ENCODE assay signal across 13 cellular contexts in the genomic region with DNA sequence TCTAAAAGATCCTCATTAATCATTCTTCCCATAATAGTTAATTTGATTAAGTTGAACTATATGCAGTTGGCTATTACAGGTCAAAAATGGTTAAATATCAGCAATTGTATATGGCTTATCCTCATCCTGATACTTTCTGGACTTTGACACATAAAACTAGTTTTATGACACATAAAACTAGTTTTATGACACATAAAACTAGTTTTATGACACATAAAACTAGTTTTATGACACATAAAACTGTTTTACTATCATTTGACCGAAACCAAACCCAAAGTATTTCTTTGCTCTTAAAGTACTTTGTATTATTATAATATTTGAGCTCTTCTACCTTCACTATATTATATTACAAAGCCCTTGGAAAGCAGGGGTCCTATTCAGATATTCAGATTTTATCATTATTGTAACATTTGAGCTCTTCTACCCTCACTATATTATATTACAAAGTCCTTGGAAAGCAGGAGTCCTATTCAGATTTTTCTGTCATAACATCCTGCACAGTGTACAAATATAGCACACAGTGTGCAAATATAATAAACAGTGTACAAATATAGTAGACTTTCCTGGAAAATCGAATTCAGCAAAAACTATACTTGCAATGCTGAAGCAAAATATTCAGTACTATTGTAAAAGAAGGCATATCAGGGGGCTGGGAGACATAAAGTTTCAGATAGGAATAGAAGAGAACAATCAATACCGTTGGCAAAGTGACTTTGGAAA.
"Had no signal": no experiment of that assay in that cellular context is flagged by ENCODE, and none has a peak within 500 bp of the region (broad histone marks: within the 10 kb centered on the region; RNA-seq: fewer than 3 reads in every experiment).

No MANE protein-coding gene starts in this region.

- ATAC-seq: activated CD8-positive, alpha-beta T cell treated with anti-CD3 and anti-CD28 coated beads for 36 hours; body of pancreas; effector memory CD8-positive, alpha-beta T cell; right cardiac atrium; stimulated activated naive B cell treated with anti-CD40 and anti-IgM and Interleukin-4, amounts not matched to agents 10 μg/mL and 1 μg/mL and 100 μg/mL, for 72 hours had no signal

- DNase-seq: activated CD4-positive, alpha-beta T cell treated with anti-CD3 and anti-CD28 coated beads for 4 hours; activated CD8-positive, alpha-beta memory T cell treated with anti-CD3 and anti-CD28 coated beads, Interleukin-2, amount 50 U/mL, for 4 hours; activated CD8-positive, alpha-beta T cell treated with anti-CD3 and anti-CD28 coated beads for 36 hours; activated naive CD4-positive, alpha-beta T cell treated with anti-CD3 and anti-CD28 coated beads, Interleukin-2, amount 10 ng/mL, durations not matched to agents 7 days and 5 days; amniotic stem cell; body of pancreas; central memory CD4-positive, alpha-beta T cell; effector memory CD8-positive, alpha-beta T cell; kidney glomerular epithelial cell; posterior cingulate gyrus; right cardiac atrium; stimulated activated naive B cell treated with anti-CD40 and anti-IgM and Interleukin-4, amounts not matched to agents 10 μg/mL and 1 μg/mL and 100 μg/mL, for 72 hours had no signal

- H3K27me3 ChIP-seq: body of pancreas had no signal

- H3K4me1 ChIP-seq: body of pancreas had no signal

- H3K9me3 ChIP-seq: body of pancreas had no signal

- H3K27ac ChIP-seq: body of pancreas had no signal

- H3K4me3 ChIP-seq: body of pancreas, smooth muscle cell had no signal
